In genomic region chr15:84715442-84716035, GRCh38 we compare ENCODE assay signal across 8 cellular contexts. TPM values are rescaled to one million over a fixed set of nuclear protein-coding genes. Genes with fewer than 3 reads are reported as not detected.
DNase-seq lines count a peak whose midpoint lies in the region; ATAC-seq and TF ChIP-seq lines count a peak whose summit lies in the region.

No MANE protein-coding gene starts in this region.

- H3K9me3 Mint-ChIP-seq in MCF 10A (ENCODE audit: unreplicated experiment), result no peaks in the 10 kb centered on the region

- no peaks in the 10 kb centered on the region for H3K27me3 ChIP-seq in layer of hippocampus (ENCODE audit: control insufficient read depth, insufficient read depth, low read length)

- H3K36me3 Mint-ChIP-seq in MCF 10A (ENCODE audit: insufficient read depth, unreplicated experiment), result peaks cover 23% of the 10 kb centered on the region

- H3K27ac Mint-ChIP-seq in MCF 10A (ENCODE audit: low read depth, unreplicated experiment), result peak overlapping the region; percentile 85

- TSS peak; percentile 51 for BruUV-seq in MCF 10A (replicated peaks; lab: Mats Ljungman, UMichigan)

- DNase-seq in COR-L47 (lab: John Stamatoyannopoulos, UW) (peak; percentile 4), HEK293T (ENCODE audit: extremely low spot score) (peak; percentile 37), RPMI8226 (peak; percentile 46), MCF 10A (ENCODE audit: unreplicated experiment) (peak; percentile 51), mesenteric fat pad (ENCODE audit: low spot score) (no peak)
- DNase-seq in stimulated activated CD4-positive, alpha-beta T cell treated with anti-CD3 and anti-CD28 coated beads, Interleukin-1b, Interleukin-23, amount 100 ng/mL, for 48 hours, result peak; percentile 57

- peaks cover 6% of the 10 kb centered on the region for H3K4me1 Mint-ChIP-seq in MCF 10A (ENCODE audit: insufficient read depth, unreplicated experiment)

- H3K4me3 Mint-ChIP-seq in MCF 10A (ENCODE audit: unreplicated experiment), result peak overlapping the region; percentile 83

- no peaks in the 10 kb centered on the region for H3K27me3 Mint-ChIP-seq in MCF 10A (ENCODE audit: insufficient read depth, unreplicated experiment)

- intact Hi-C loops in MCF 10A (cut with micrococcal nuclease), result loop anchor here (1.0 to 5.0 kb wide), 3 partner anchors 34 to 212 kb away; partner anchors contain the start of gene WDR73

- peak overlapping the region; percentile 95 for H3K27ac ChIP-seq in layer of hippocampus (ENCODE audit: low read depth, low read length)

- CTCF ChIA-PET in HEK293T (lab: Yijun Ruan, JAX), result interaction anchor here (1.3 to 1.5 kb wide), 2 partner anchors 25 to 32 kb away, joined by 3 read pairs; no protein-coding TSS in a partner anchor
- CTCF ChIA-PET in MCF 10A (lab: Yijun Ruan, JAX), result interaction anchor here (1.3 to 2.6 kb wide), 4 partner anchors 17 to 213 kb away, joined by 3 to 13 read pairs (median 6); no protein-coding TSS in a partner anchor

- no peak for TF ChIP-seq CTCF in MCF 10A (IDR thresholded peaks at IDR 0.05; ENCODE audit: unreplicated experiment)

- no peak for ATAC-seq in GM21381 (IDR thresholded peaks at IDR 0.05; ENCODE audit: unreplicated experiment)

- POLR2A ChIA-PET in HEK293T (lab: Yijun Ruan, JAX), result interaction anchor here (0.5 to 3.8 kb wide), 30 partner anchors 9 to 144 kb away, joined by 3 to 28 read pairs (median 4); partner anchors contain the start of gene WDR73
- POLR2A ChIA-PET in MCF 10A (lab: Yijun Ruan, JAX), result interaction anchor here (0.5 to 5.9 kb wide), 35 partner anchors 11 to 344 kb away, joined by 3 to 105 read pairs (median 6); partner anchors contain the start of genes NMB, PDE8A, WDR73 and ZNF592

TF ChIP-seq in HEK293T, 16 proteins besides CTCF, POLR2A, EP300 and RAD21:
- TF ChIP-seq L3MBTL2 (conservative IDR thresholded peaks at IDR 0.05), result no peak
- TF ChIP-seq PKNOX1 (IDR thresholded peaks at IDR 0.05), result no peak
- TF ChIP-seq SP1 (IDR thresholded peaks at IDR 0.05), result no peak
- no peak for TF ChIP-seq ARNT (IDR thresholded peaks at IDR 0.05)
- no peak for TF ChIP-seq FOXA1 (IDR thresholded peaks at IDR 0.05)
- no peak for TF ChIP-seq BHLHE40 (IDR thresholded peaks at IDR 0.05; ENCODE audit: borderline replicate concordance)
- TF ChIP-seq FOXM1 (IDR thresholded peaks at IDR 0.05; ENCODE audit: borderline replicate concordance), result no peak
- no peak for TF ChIP-seq NFRKB (IDR thresholded peaks at IDR 0.05)
- no peak for TF ChIP-seq TARDBP (IDR thresholded peaks at IDR 0.05)
- TF ChIP-seq ZNF384 (IDR thresholded peaks at IDR 0.05), result no peak
- no peak for TF ChIP-seq LEF1 (IDR thresholded peaks at IDR 0.05; ENCODE audit: borderline replicate concordance)
- TF ChIP-seq HDGF (IDR thresholded peaks at IDR 0.05; ENCODE audit: borderline replicate concordance), result no peak
- TF ChIP-seq CTBP1 (IDR thresholded peaks at IDR 0.05; ENCODE audit: borderline replicate concordance), result no peak
- no peak for TF ChIP-seq ELF4 (IDR thresholded peaks at IDR 0.05)
- TF ChIP-seq FOXK2 (IDR thresholded peaks at IDR 0.05), result no peak
- TF ChIP-seq SUZ12 (IDR thresholded peaks at IDR 0.05), result no peak
TF ChIP-seq in HEK293T: peak in this region for 0.

RNA-seq across cellular contexts. Expression of gene SEC11A, which starts 0.4 kb away (rescaled TPM):
- 192 and 197 TPM in 2 replicates for total RNA-seq in MCF 10A (2022)
- 142 TPM for total RNA-seq in mesenteric fat pad

RNA-seq across cellular contexts. Expression of gene ZNF592, which starts 32.9 kb away (rescaled TPM):
- total RNA-seq in MCF 10A (2022) (27.0 and 27.5 TPM in 2 replicates), mesenteric fat pad (30.1 TPM)

RNA-seq across cellular contexts. Expression of gene NMB, which starts 57.5 kb away (rescaled TPM):
- total RNA-seq in MCF 10A (2022) (5.1 and 7.1 TPM in 2 replicates), mesenteric fat pad (67.0 TPM)
